16 cellular contexts compared by ENCODE assay signal in the genomic region with DNA sequence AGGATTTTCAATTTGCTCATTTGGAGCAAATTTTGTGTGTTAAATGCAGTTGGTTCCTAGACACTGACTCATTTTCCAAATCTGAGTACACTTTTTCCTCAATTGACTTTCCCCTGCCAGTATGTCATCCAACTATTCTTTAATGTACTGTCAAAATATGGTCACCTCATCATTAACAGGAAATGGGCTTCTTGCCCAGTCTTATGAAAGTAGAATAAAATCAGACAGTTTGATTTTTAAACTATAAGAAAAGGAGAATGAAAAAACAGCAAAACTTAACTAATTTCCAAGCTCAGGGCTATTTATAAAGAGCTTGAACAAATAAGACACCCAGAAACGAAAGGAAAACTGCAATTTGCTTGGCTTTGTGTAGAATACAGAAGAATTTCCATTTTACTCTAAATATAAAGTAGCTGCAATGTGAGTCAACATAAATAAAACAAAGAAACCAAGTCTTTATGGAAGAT. TPM values are rescaled to one million over a fixed set of nuclear protein-coding genes. Genes with fewer than 3 reads are reported as not detected.
DNase-seq lines count a peak whose midpoint lies in the region; ATAC-seq and TF ChIP-seq lines count a peak whose summit lies in the region.
"Had no signal": no experiment of that assay in that cellular context is flagged by ENCODE, and none has a peak within 500 bp of the region (broad histone marks: within the 10 kb centered on the region; RNA-seq: fewer than 3 reads in every experiment).

No MANE protein-coding gene starts in this region.

- H3K27ac Mint-ChIP-seq in activated CD8-positive, alpha-beta T cell treated with anti-CD3 and anti-CD28 coated beads for 36 hours = no peak overlapping the region
- H3K27ac Mint-ChIP-seq in activated CD8-positive, alpha-beta T cell treated with anti-CD3 and anti-CD28 coated beads, Interleukin-2, amount 10 ng/mL, durations not matched to agents 7 days and 5 days = no peak overlapping the region
- H3K27ac Mint-ChIP-seq: activated CD4-positive, alpha-beta memory T cell treated with anti-CD3 and anti-CD28 coated beads for 36 hours; naive thymus-derived CD4-positive, alpha-beta T cell had no signal

- H3K27me3 ChIP-seq in adipocyte (replicated peaks; ENCODE audit: control insufficient read depth, insufficient read depth, low read length) = no peaks in the 10 kb centered on the region
- H3K27me3 ChIP-seq in stomach smooth muscle (ENCODE audit: control insufficient read depth in 1 of 2, insufficient read depth in 2 of 2, low read length in 2 of 2) = no peaks in the 10 kb centered on the region
- no peaks in the 10 kb centered on the region for H3K27me3 ChIP-seq in left ventricle myocardium inferior (ENCODE audit: low read depth)
- no peaks in the 10 kb centered on the region for H3K27me3 ChIP-seq in adrenal gland

- no peak overlapping the region for H3K4me3 Mint-ChIP-seq in activated CD8-positive, alpha-beta T cell treated with anti-CD3 and anti-CD28 coated beads for 36 hours
- H3K4me3 Mint-ChIP-seq in activated CD8-positive, alpha-beta T cell treated with anti-CD3 and anti-CD28 coated beads, Interleukin-2, amount 10 ng/mL, durations not matched to agents 7 days and 5 days = no peak overlapping the region
- H3K4me3 Mint-ChIP-seq: activated CD4-positive, alpha-beta memory T cell treated with anti-CD3 and anti-CD28 coated beads for 36 hours; naive thymus-derived CD4-positive, alpha-beta T cell had no signal

- H3K9me3 ChIP-seq in adipocyte (ENCODE audit: control insufficient read depth, low read length) (no peaks in the 10 kb centered on the region), stomach smooth muscle (ENCODE audit: control insufficient read depth in 2 of 2, low read length in 2 of 2) (no peaks in the 10 kb centered on the region), left ventricle myocardium inferior (replicated peaks) (no peaks in the 10 kb centered on the region), adrenal gland (replicated peaks in 1 of 3) (no peaks in the 10 kb centered on the region)
- H3K9me3 ChIP-seq: A549 had no signal

- no peaks in the 10 kb centered on the region for H3K36me3 Mint-ChIP-seq in activated CD8-positive, alpha-beta T cell treated with anti-CD3 and anti-CD28 coated beads for 36 hours (ENCODE audit: low read depth)
- no peaks in the 10 kb centered on the region for H3K36me3 Mint-ChIP-seq in activated CD8-positive, alpha-beta T cell treated with anti-CD3 and anti-CD28 coated beads, Interleukin-2, amount 10 ng/mL, durations not matched to agents 7 days and 5 days (ENCODE audit: low read depth)
- H3K36me3 Mint-ChIP-seq: activated CD4-positive, alpha-beta memory T cell treated with anti-CD3 and anti-CD28 coated beads for 36 hours; naive thymus-derived CD4-positive, alpha-beta T cell had no signal

- 39 to 66% (median 53%) methylated on average over 1 of the region's 1 CpG for WGBS in adrenal gland, 4 donors

- H3K9ac ChIP-seq in adipocyte (ENCODE audit: low read length) (no peak overlapping the region), stomach smooth muscle (ENCODE audit: low read length in 2 of 2) (peak overlapping the region in 1 of 2 donors; percentile 42)

- ATAC-seq in activated CD8-positive, alpha-beta T cell treated with anti-CD3 and anti-CD28 coated beads for 36 hours = peak; percentile 53
- no peak for ATAC-seq in activated CD8-positive, alpha-beta T cell treated with anti-CD3 and anti-CD28 coated beads, Interleukin-2, amount 10 ng/mL, durations not matched to agents 7 days and 5 days
- ATAC-seq: A549; HCT116; naive thymus-derived CD4-positive, alpha-beta T cell; sciatic nerve had no signal

- H3K36me3 ChIP-seq in adipocyte (ENCODE audit: control insufficient read depth, insufficient read depth, low read length, severe bottlenecking) = no peaks in the 10 kb centered on the region
- H3K36me3 ChIP-seq in stomach smooth muscle (ENCODE audit: control insufficient read depth in 2 of 2, insufficient read depth in 2 of 2, low read length in 2 of 2) = no peaks in the 10 kb centered on the region
- no peaks in the 10 kb centered on the region for H3K36me3 ChIP-seq in left ventricle myocardium inferior
- no peaks in the 10 kb centered on the region for H3K36me3 ChIP-seq in adrenal gland (replicated peaks in 1 of 2)

- peaks cover 2% of the 10 kb centered on the region for H3K27me3 Mint-ChIP-seq in activated CD8-positive, alpha-beta T cell treated with anti-CD3 and anti-CD28 coated beads for 36 hours
- H3K27me3 Mint-ChIP-seq in activated CD8-positive, alpha-beta T cell treated with anti-CD3 and anti-CD28 coated beads, Interleukin-2, amount 10 ng/mL, durations not matched to agents 7 days and 5 days (ENCODE audit: low read depth) = peaks cover 4% of the 10 kb centered on the region

- H3K4me3 ChIP-seq in adipocyte (ENCODE audit: low read length) (peak overlapping the region; percentile 42), fibroblast of the aortic adventitia (ENCODE audit: low read depth, low read length) (no peak overlapping the region), stomach smooth muscle (ENCODE audit: low read length in 2 of 2) (peak overlapping the region in 1 of 2 donors; percentile 47), left ventricle myocardium inferior (no peak overlapping the region), adrenal gland (no peak overlapping the region)
- H3K4me3 ChIP-seq: A549 had no signal

- TF ChIP-seq CTCF in activated CD8-positive, alpha-beta T cell treated with anti-CD3 and anti-CD28 coated beads for 36 hours (IDR thresholded peaks at IDR 0.05) = no peak
- TF ChIP-seq CTCF in fibroblast of the aortic adventitia (IDR thresholded peaks at IDR 0.05; ENCODE audit: insufficient read depth, low read length) (no peak), left ventricle myocardium inferior (IDR thresholded peaks at IDR 0.05; ENCODE audit: borderline replicate concordance) (no peak), adrenal gland (IDR thresholded peaks at IDR 0.05) (no peak)

- no peaks in the 10 kb centered on the region for H3K9me3 Mint-ChIP-seq in activated CD8-positive, alpha-beta T cell treated with anti-CD3 and anti-CD28 coated beads for 36 hours
- H3K9me3 Mint-ChIP-seq in activated CD8-positive, alpha-beta T cell treated with anti-CD3 and anti-CD28 coated beads, Interleukin-2, amount 10 ng/mL, durations not matched to agents 7 days and 5 days (ENCODE audit: insufficient read depth) = no peaks in the 10 kb centered on the region
- H3K9me3 Mint-ChIP-seq: activated CD4-positive, alpha-beta memory T cell treated with anti-CD3 and anti-CD28 coated beads for 36 hours; naive thymus-derived CD4-positive, alpha-beta T cell had no signal

- CTCF ChIA-PET in activated CD8-positive, alpha-beta T cell treated with anti-CD3 and anti-CD28 coated beads for 36 hours (lab: Charles Lee) = interaction anchor here (1.3 to 5.0 kb wide), 3 partner anchors 44 to 364 kb away, joined by 3 to 52 read pairs (median 4); a partner anchor contains a TSS
- CTCF ChIA-PET in activated CD8-positive, alpha-beta T cell treated with anti-CD3 and anti-CD28 coated beads, Interleukin-2, amount 10 ng/mL, durations not matched to agents 7 days and 5 days (lab: Charles Lee) = interaction anchor here (0.8 to 2.0 kb wide), 2 partner anchors 51 kb away, joined by 5 to 13 read pairs; a partner anchor contains a TSS

- no peak for TF ChIP-seq POLR2A in adrenal gland (IDR thresholded peaks at IDR 0.05)

- peaks cover 44% of the 10 kb centered on the region for H3K4me1 ChIP-seq in adipocyte (ENCODE audit: control insufficient read depth, insufficient read depth, low read length)
- peaks cover 29% of the 10 kb centered on the region for H3K4me1 ChIP-seq in stomach smooth muscle (ENCODE audit: control insufficient read depth, insufficient read depth, low read length)
- H3K4me1 ChIP-seq in left ventricle myocardium inferior = no peaks in the 10 kb centered on the region
- no peaks in the 10 kb centered on the region for H3K4me1 ChIP-seq in adrenal gland (replicated peaks in 1 of 2)

- H3K4me1 Mint-ChIP-seq in activated CD8-positive, alpha-beta T cell treated with anti-CD3 and anti-CD28 coated beads for 36 hours (ENCODE audit: low read depth) = peaks cover 13% of the 10 kb centered on the region
- no peaks in the 10 kb centered on the region for H3K4me1 Mint-ChIP-seq in activated CD8-positive, alpha-beta T cell treated with anti-CD3 and anti-CD28 coated beads, Interleukin-2, amount 10 ng/mL, durations not matched to agents 7 days and 5 days (ENCODE audit: low read depth)
- H3K4me1 Mint-ChIP-seq: naive thymus-derived CD4-positive, alpha-beta T cell had no signal

- POLR2A ChIA-PET in activated CD8-positive, alpha-beta T cell treated with anti-CD3 and anti-CD28 coated beads for 36 hours (lab: Charles Lee) = interaction anchor here (0.8 kb wide), 1 partner anchor 48 kb away, joined by 3 read pairs; no protein-coding TSS in a partner anchor
- POLR2A ChIA-PET in activated CD8-positive, alpha-beta T cell treated with anti-CD3 and anti-CD28 coated beads, Interleukin-2, amount 10 ng/mL, durations not matched to agents 7 days and 5 days (lab: Charles Lee) = no interaction called here

- DNase-seq in activated CD8-positive, alpha-beta T cell treated with anti-CD3 and anti-CD28 coated beads for 36 hours = no peak
- DNase-seq in activated CD8-positive, alpha-beta T cell treated with anti-CD3 and anti-CD28 coated beads, Interleukin-2, amount 10 ng/mL, durations not matched to agents 7 days and 5 days = no peak
- peak; percentile 63 for DNase-seq in adipocyte (ENCODE audit: low read depth)
- peak; percentile 65 for DNase-seq in fibroblast of the aortic adventitia (ENCODE audit: low read depth)
- DNase-seq in left ventricle myocardium inferior = no peak
- no peak for DNase-seq in adrenal gland
- DNase-seq in T-helper 2 cell = no peak
- DNase-seq: activated CD4-positive, alpha-beta memory T cell treated with anti-CD3 and anti-CD28 coated beads for 36 hours; amygdala; naive thymus-derived CD4-positive, alpha-beta T cell; NCI-H1417 treated with DMSO at 0.1 percent for 48 hours; trophoblast cell had no signal

- intact Hi-C loops in activated CD8-positive, alpha-beta T cell treated with anti-CD3 and anti-CD28 coated beads for 36 hours (cut with micrococcal nuclease) = loop anchor here (5.0 kb wide), 1 partner anchor 52 kb away; a partner anchor contains a TSS
- intact Hi-C loops in left ventricle myocardium inferior (cut with micrococcal nuclease) (no loop called here), adrenal gland (cut with DNase I) (no loop called here)

- H3K27ac ChIP-seq in stomach smooth muscle (ENCODE audit: low read length) (peak overlapping the region; percentile 50), left ventricle myocardium inferior (replicated peaks) (no peak overlapping the region), adrenal gland (no peak overlapping the region)
- H3K27ac ChIP-seq: A549 had no signal

RNA-seq across cellular contexts. Expression of a gene that starts 43.7 kb away (rescaled TPM):
- 1 to 10 TPM; 1.2 to 1.3 TPM for total RNA-seq in activated CD8-positive, alpha-beta T cell treated with anti-CD3 and anti-CD28 coated beads for 36 hours
- 1 to 10 TPM; 2.4 to 3.1 TPM for total RNA-seq in activated CD8-positive, alpha-beta T cell treated with anti-CD3 and anti-CD28 coated beads, Interleukin-2, amount 10 ng/mL, durations not matched to agents 7 days and 5 days
- total RNA-seq in fibroblast of the aortic adventitia (ENCODE audit: low replicate concordance) (21.4 and 59.7 TPM in 2 replicates), left ventricle myocardium inferior (10.9 TPM), adrenal gland (1 to 10 TPM; 4.3 to 8.7 (median 5.6) TPM)
- polyA plus RNA-seq in adrenal gland = 10 to 100 TPM in 1 of 3 donors, 1 to 10 TPM in 2; 2.3 to 11.9 (median 2.7) TPM

RNA-seq across cellular contexts. Expression of a gene that starts 51.6 kb away (rescaled TPM):
- total RNA-seq in activated CD8-positive, alpha-beta T cell treated with anti-CD3 and anti-CD28 coated beads for 36 hours = 10 to 100 TPM; 41.8 to 42.0 TPM
- total RNA-seq in activated CD8-positive, alpha-beta T cell treated with anti-CD3 and anti-CD28 coated beads, Interleukin-2, amount 10 ng/mL, durations not matched to agents 7 days and 5 days = 10 to 100 TPM; 41.4 to 46.5 TPM
- total RNA-seq in fibroblast of the aortic adventitia (ENCODE audit: low replicate concordance) = 16.4 and 80.2 TPM in 2 replicates
- 3.2 TPM for total RNA-seq in left ventricle myocardium inferior
- 10 to 100 TPM in 2 of 8 donors, 1 to 10 TPM in 6; 3.1 to 15.1 (median 6.7) TPM for total RNA-seq in adrenal gland
- 1 to 10 TPM; 2.4 to 3.2 (median 3.1) TPM for polyA plus RNA-seq in adrenal gland

Comparison
In these comparisons a context has a peak if more than half of its experiments do, and no peak if none do; other contexts are left out.
1. DNase-seq: peak in adipocyte (single experiment) and fibroblast of the aortic adventitia (single experiment); none in activated CD8-positive, alpha-beta T cell treated with anti-CD3 and anti-CD28 coated beads for 36 hours (single experiment), activated CD8-positive, alpha-beta T cell treated with anti-CD3 and anti-CD28 coated beads, Interleukin-2, amount 10 ng/mL, durations not matched to agents 7 days and 5 days (single experiment), left ventricle myocardium inferior (single experiment), adrenal gland (0 of 7) and T-helper 2 cell (0 of 5).